ENCODE assay signal across 21 cellular contexts in genomic region chr22:45738206-45738605, GRCh38.
"Had no signal": no experiment of that assay in that cellular context is flagged by ENCODE, and none has a peak within 500 bp of the region (broad histone marks: within the 10 kb centered on the region; RNA-seq: fewer than 3 reads in every experiment).

No MANE protein-coding gene starts in this region.

- H3K9me3 ChIP-seq: gastrocnemius medialis, tibial artery had no signal

- DNase-seq: activated CD4-positive, alpha-beta memory T cell treated with anti-CD3 and anti-CD28 coated beads, Interleukin-2, amount 10 ng/mL, durations not matched to agents 7 days and 5 days; activated CD4-positive, alpha-beta T cell treated with anti-CD3 and anti-CD28 coated beads for 48 hours; activated CD4-positive, CD25-positive, alpha-beta regulatory T cell; activated CD8-positive, alpha-beta memory T cell treated with anti-CD3 and anti-CD28 coated beads, Interleukin-2, amount 10 ng/mL, durations not matched to agents 7 days and 5 days; activated naive CD8-positive, alpha-beta T cell treated with anti-CD3 and anti-CD28 coated beads for 36 hours; central memory CD4-positive, alpha-beta T cell; endodermal cell; gastrocnemius medialis; head of caudate nucleus; kidney; nephron progenitor cell; nucleus accumbens; posterior cingulate gyrus; retina; stimulated activated CD4-positive, alpha-beta T cell treated with anti-CD3 and anti-CD28 coated beads, Interleukin-2, amount 100 ng/mL, for 24 hours; stimulated activated naive CD4-positive, alpha-beta T cell treated with Interleukin-2 at 50 U/mL for 16 hours; substantia nigra; T-helper 9 cell; tibial artery had no signal

- H3K4me3 ChIP-seq: gastrocnemius medialis, lung, tibial artery had no signal

- H3K27ac ChIP-seq: gastrocnemius medialis, tibial artery had no signal

- ATAC-seq: activated CD8-positive, alpha-beta memory T cell treated with anti-CD3 and anti-CD28 coated beads, Interleukin-2, amount 10 ng/mL, durations not matched to agents 7 days and 5 days; gastrocnemius medialis; left lobe of liver had no signal

- H3K27me3 ChIP-seq: gastrocnemius medialis, tibial artery had no signal
